In the genomic region with DNA sequence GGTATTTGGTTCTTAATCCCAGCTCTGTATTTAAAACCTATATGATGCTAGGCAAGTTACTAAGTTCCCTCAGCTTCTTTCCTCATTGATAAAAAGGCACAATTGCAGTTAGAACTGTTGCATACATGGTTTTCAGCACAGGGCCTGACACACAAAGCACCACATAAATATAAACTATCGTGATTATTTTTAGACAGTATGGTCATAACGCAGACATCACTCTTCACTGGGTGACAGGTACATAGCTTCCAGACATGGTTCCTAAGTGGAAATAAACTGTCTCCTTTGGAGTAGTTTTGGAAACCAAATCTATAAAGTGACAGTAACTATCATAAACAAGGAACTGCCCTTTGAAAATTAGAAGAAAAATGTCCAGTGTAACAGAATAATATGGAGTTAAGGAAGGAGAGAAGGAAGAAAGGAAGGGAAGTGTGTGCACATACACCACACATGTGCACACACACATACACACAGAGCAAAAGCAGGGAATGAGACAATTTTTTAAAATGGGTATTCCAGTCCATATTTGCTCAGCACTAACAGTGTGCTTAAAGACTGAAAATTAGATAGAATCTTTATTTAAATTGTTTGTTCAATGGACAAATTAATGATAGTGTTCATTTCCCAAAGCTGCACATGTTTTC, we compare ENCODE assay signal across 26 cellular contexts. TPM values are rescaled to one million over a fixed set of nuclear protein-coding genes. Genes with fewer than 3 reads are reported as not detected.
DNase-seq lines count a peak whose midpoint lies in the region; ATAC-seq and TF ChIP-seq lines count a peak whose summit lies in the region.
"Had no signal": no experiment of that assay in that cellular context is flagged by ENCODE, and none has a peak within 500 bp of the region (broad histone marks: within the 10 kb centered on the region; RNA-seq: fewer than 3 reads in every experiment).

No MANE protein-coding gene starts in this region.

- POLR2A ChIA-PET in CD8-positive, alpha-beta T cell (lab: Charles Lee): interaction anchor here (0.8 to 1.9 kb wide), 4 partner anchors 11 to 38 kb away, joined by 3 to 10 read pairs (median 5); partner anchors contain the start of gene G3BP2

- no peak for DNase-seq in CD8-positive, alpha-beta T cell
- DNase-seq in SK-N-MC (ENCODE audit: low read depth, low spot score): no peak
- no peak for DNase-seq in caudate nucleus (lab: John Stamatoyannopoulos, UW)
- peak; percentile 17 for DNase-seq in osteoblast (ENCODE audit: insufficient read length, low spot score, missing footprints)
- no peak for DNase-seq in C1 segment of cervical spinal cord (lab: John Stamatoyannopoulos, UW)
- DNase-seq in activated CD4-positive, CD25-positive, alpha-beta regulatory T cell (lab: John Stamatoyannopoulos, UW): no peak
- DNase-seq in T-helper 2 cell treated with Interferon-gamma antibody and Interleukin-4, amounts not matched to agents 5 μg/mL and 100 μg/mL, for 36 hours (ENCODE audit: low spot score): no peak
- DNase-seq: activated CD8-positive, alpha-beta memory T cell treated with anti-CD3 and anti-CD28 coated beads for 24 hours; activated naive CD4-positive, alpha-beta T cell; activated T-cell treated with anti-CD3 and anti-CD28 coated beads, Interleukin-2, amount 50 U/mL, for 1 hour; amniotic stem cell; Calu3; NCI-H1417; NCI-H2081; NCI-H2227 treated with DMSO at 0.1 percent for 48 hours; NCI-H526; nephron progenitor cell; pancreas; PC-9; tibial artery had no signal

- H3K4me1 Mint-ChIP-seq in CD8-positive, alpha-beta T cell (ENCODE audit: low read depth): peaks cover 45% of the 10 kb centered on the region
- peaks cover 19% of the 10 kb centered on the region for H3K4me1 Mint-ChIP-seq in T-helper 2 cell treated with Interferon-gamma antibody and Interleukin-4, amounts not matched to agents 5 μg/mL and 100 μg/mL, for 36 hours (ENCODE audit: low read depth)
- H3K4me1 Mint-ChIP-seq: brain, nephron progenitor cell had no signal

- peaks cover 4% of the 10 kb centered on the region for H3K9me3 Mint-ChIP-seq in CD8-positive, alpha-beta T cell
- H3K9me3 Mint-ChIP-seq in T-helper 2 cell treated with Interferon-gamma antibody and Interleukin-4, amounts not matched to agents 5 μg/mL and 100 μg/mL, for 36 hours: peaks cover 4% of the 10 kb centered on the region

- H3K9ac ChIP-seq in SK-N-MC (ENCODE audit: insufficient read length): peak overlapping the region; percentile 7
- H3K9ac ChIP-seq: BLaER1, KMS-11 had no signal

- H3K27me3 Mint-ChIP-seq in CD8-positive, alpha-beta T cell (ENCODE audit: low read depth): no peaks in the 10 kb centered on the region
- no peaks in the 10 kb centered on the region for H3K27me3 Mint-ChIP-seq in T-helper 2 cell treated with Interferon-gamma antibody and Interleukin-4, amounts not matched to agents 5 μg/mL and 100 μg/mL, for 36 hours (ENCODE audit: low read depth)
- H3K27me3 Mint-ChIP-seq: brain had no signal

- H3K4me1 ChIP-seq in CD8-positive, alpha-beta T cell (ENCODE audit: insufficient read depth, low read length): peaks cover 38% of the 10 kb centered on the region
- H3K4me1 ChIP-seq in osteoblast (ENCODE audit: insufficient read depth, low read length): peaks cover 3% of the 10 kb centered on the region
- H3K4me1 ChIP-seq: HAP-1, pancreas, tibial artery had no signal

- no peak overlapping the region for H3K4me2 ChIP-seq in osteoblast (ENCODE audit: insufficient read depth, low read length)
- H3K4me2 ChIP-seq: BLaER1, hepatocyte, KMS-11, PC-9 had no signal

- no peaks in the 10 kb centered on the region for H3K9me3 ChIP-seq in CD8-positive, alpha-beta T cell (ENCODE audit: low read length)
- H3K9me3 ChIP-seq in SK-N-MC (ENCODE audit: low read depth, low read length): peaks cover 8% of the 10 kb centered on the region; the same call in 1 of the 2 replicates
- no peaks in the 10 kb centered on the region for H3K9me3 ChIP-seq in osteoblast (ENCODE audit: low read depth, low read length)
- H3K9me3 ChIP-seq: pancreas, tibial artery had no signal

- intact Hi-C loops in CD8-positive, alpha-beta T cell (cut with DNase I, micrococcal nuclease): loop anchor here (1.0 to 5.0 kb wide), 3 partner anchors 11 to 37 kb away; partner anchors contain the start of gene USO1 (in 1 of the 2)

- no peak overlapping the region for H3K4me3 Mint-ChIP-seq in CD8-positive, alpha-beta T cell
- no peak overlapping the region for H3K4me3 Mint-ChIP-seq in T-helper 2 cell treated with Interferon-gamma antibody and Interleukin-4, amounts not matched to agents 5 μg/mL and 100 μg/mL, for 36 hours
- H3K4me3 Mint-ChIP-seq: brain, nephron progenitor cell had no signal

- no peak for TF ChIP-seq CTCF in CD8-positive, alpha-beta T cell (IDR thresholded peaks at IDR 0.05)
- TF ChIP-seq CTCF in osteoblast (IDR thresholded peaks at IDR 0.05; ENCODE audit: extremely low read depth, low read depth, low read length): no peak

- no peaks in the 10 kb centered on the region for H3K36me3 ChIP-seq in CD8-positive, alpha-beta T cell (ENCODE audit: insufficient read depth, low read length)
- H3K36me3 ChIP-seq in SK-N-MC (ENCODE audit: insufficient read depth, low read length) (peaks cover 24% of the 10 kb centered on the region), osteoblast (ENCODE audit: insufficient read depth, low read length) (no peaks in the 10 kb centered on the region)
- H3K36me3 ChIP-seq: HAP-1, pancreas had no signal

- CTCF ChIA-PET in CD8-positive, alpha-beta T cell (lab: Charles Lee): interaction anchor here (0.6 to 1.9 kb wide), 2 partner anchors 23 to 38 kb away, joined by 4 to 7 read pairs; partner anchors contain the start of gene USO1

- peak overlapping the region; percentile 38 for H3K27ac Mint-ChIP-seq in CD8-positive, alpha-beta T cell
- H3K27ac Mint-ChIP-seq in T-helper 2 cell treated with Interferon-gamma antibody and Interleukin-4, amounts not matched to agents 5 μg/mL and 100 μg/mL, for 36 hours: no peak overlapping the region
- H3K27ac Mint-ChIP-seq: brain, nephron progenitor cell had no signal

- no peaks in the 10 kb centered on the region for H3K79me2 ChIP-seq in osteoblast (ENCODE audit: insufficient read depth, low read length)
- H3K79me2 ChIP-seq: hepatocyte had no signal

- no peak overlapping the region for H3K4me3 ChIP-seq in CD8-positive, alpha-beta T cell (ENCODE audit: low read depth, low read length)
- no peak overlapping the region for H3K4me3 ChIP-seq in SK-N-MC
- H3K4me3 ChIP-seq in osteoblast (ENCODE audit: insufficient read depth, low read length): no peak overlapping the region
- H3K4me3 ChIP-seq: BLaER1, HAP-1, hepatocyte, lung, pancreas, PC-9, tibial artery had no signal

- no peaks in the 10 kb centered on the region for H3K36me3 Mint-ChIP-seq in CD8-positive, alpha-beta T cell
- H3K36me3 Mint-ChIP-seq in T-helper 2 cell treated with Interferon-gamma antibody and Interleukin-4, amounts not matched to agents 5 μg/mL and 100 μg/mL, for 36 hours (ENCODE audit: low read depth): peaks cover 3% of the 10 kb centered on the region

- H3K27me3 ChIP-seq in CD8-positive, alpha-beta T cell (ENCODE audit: insufficient read depth, low read length): no peaks in the 10 kb centered on the region
- no peaks in the 10 kb centered on the region for H3K27me3 ChIP-seq in osteoblast (ENCODE audit: insufficient read depth, low read length)
- H3K27me3 ChIP-seq: BLaER1, hepatocyte, pancreas, tibial artery had no signal

- H4K20me1 ChIP-seq in osteoblast (ENCODE audit: insufficient read depth, low read length): no peaks in the 10 kb centered on the region
- H4K20me1 ChIP-seq: BLaER1 had no signal

- no peak overlapping the region for H2AFZ ChIP-seq in osteoblast (ENCODE audit: low read length)
- H2AFZ ChIP-seq: hepatocyte, PC-9 had no signal

- no peak overlapping the region for H3K27ac ChIP-seq in CD8-positive, alpha-beta T cell (ENCODE audit: low read depth, low read length)
- H3K27ac ChIP-seq in SK-N-MC: peak overlapping the region; percentile 74
- H3K27ac ChIP-seq in caudate nucleus (ENCODE audit: low read depth, low read length): peak overlapping the region; percentile 37
- H3K27ac ChIP-seq in osteoblast (ENCODE audit: low read depth, low read length): no peak overlapping the region
- H3K27ac ChIP-seq: BLaER1, hepatocyte, KMS-11, pancreas, PC-9, tibial artery had no signal

- no peak for ATAC-seq in CD8-positive, alpha-beta T cell
- ATAC-seq: pancreas had no signal

RNA-seq across cellular contexts. Expression of gene G3BP2, which starts 12.5 kb away (rescaled TPM):
- 100 to 1,000 TPM; 410 TPM for total RNA-seq in CD8-positive, alpha-beta T cell
- 159 and 171 TPM in 2 replicates for total RNA-seq in osteoblast

RNA-seq across cellular contexts. Expression of gene USO1, which starts 38.7 kb away (rescaled TPM):
- total RNA-seq in CD8-positive, alpha-beta T cell: 10 to 100 TPM in 1 of 2 experiments, 1 to 10 TPM in 1; 9.8 to 10.2 TPM
- total RNA-seq in osteoblast: 120 and 122 TPM in 2 replicates

RNA-seq across cellular contexts. Expression of gene CDKL2, which starts 55.3 kb away (rescaled TPM):
- total RNA-seq in CD8-positive, alpha-beta T cell: 1 to 10 TPM in 1 of 2 experiments, under 1 TPM in 1; 0.89 to 1.4 TPM
- 0.72 and 0.88 TPM in 2 replicates for total RNA-seq in osteoblast

Comparison
In these comparisons a context has a peak if more than half of its experiments do, and no peak if none do; other contexts are left out.
1. H3K27ac ChIP-seq: peak in SK-N-MC (single experiment) and caudate nucleus (single experiment); none in CD8-positive, alpha-beta T cell (single experiment) and osteoblast (single experiment).
2. RNA of gene USO1, which starts 38.7 kb away (total RNA-seq): 120 to 122 TPM in osteoblast; 9.8 to 10.2 TPM in CD8-positive, alpha-beta T cell; every median in the first group is over 10 times any median in the second.